In the genomic region with DNA sequence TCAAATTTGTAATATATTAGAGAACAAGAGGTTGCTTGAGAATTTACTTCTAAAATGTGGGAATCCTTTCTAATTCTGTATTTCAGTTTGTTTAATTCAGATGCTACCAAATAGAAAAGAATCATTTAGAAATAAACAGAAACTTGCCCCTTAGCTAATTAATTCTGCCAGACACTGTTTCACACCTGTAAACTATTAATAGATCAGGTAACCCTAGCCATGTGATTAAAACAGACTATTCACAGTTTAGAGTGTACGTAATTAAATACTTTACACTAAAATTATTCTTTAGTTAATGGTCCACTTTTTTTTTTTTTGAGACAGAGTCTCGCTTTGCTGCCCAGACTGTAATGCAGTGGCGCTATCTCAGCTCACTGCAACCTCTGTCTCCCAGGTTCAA, we compare ENCODE assay signal across 12 cellular contexts.
DNase-seq lines count a peak whose midpoint lies in the region; ATAC-seq, FAIRE-seq and TF ChIP-seq lines count a peak whose summit lies in the region.
"Had no signal": no experiment of that assay in that cellular context is flagged by ENCODE, and none has a peak within 500 bp of the region (broad histone marks: within the 10 kb centered on the region; RNA-seq: fewer than 3 reads in every experiment).

No MANE protein-coding gene starts in this region.

- RAD21 ChIA-PET in GM12878 (lab: Charles Lee; ENCODE audit: unreplicated experiment) = interaction anchor here (1.2 to 1.8 kb wide), 6 partner anchors 12 to 219 kb away, joined by 3 to 6 read pairs (median 4); partner anchors contain the start of gene PTPN13

- no peak for TF ChIP-seq EP300 in GM12878 (IDR thresholded peaks at IDR 0.05; ENCODE audit: borderline replicate concordance in 1 of 2, control insufficient read depth in 1 of 2, low read depth in 2 of 2, low read length in 2 of 2)

- no peaks in the 10 kb centered on the region for H3K9me3 ChIP-seq in GM12878 (replicated peaks; ENCODE audit: control insufficient read depth, insufficient read depth, low read length)

- POLR2A ChIA-PET in GM12878 (lab: Charles Lee) = no interaction called here

- WGBS in GM12878 (ENCODE audit: insufficient coverage, insufficient replicate concordance, low lambda C conversion rate, missing lambda C conversion rate) = 55% methylated on average over 3 of the region's 3 CpGs

- no TSS peak for BruUV-seq in GM12878 (replicated peaks; lab: Mats Ljungman, UMichigan)

- H2AFZ ChIP-seq in GM12878 (ENCODE audit: control insufficient read depth, low read depth, low read length) = no peak overlapping the region

- in situ Hi-C loops in GM12878 (cut with MboI) = no loop called here
- in situ Hi-C loops in KBM-7 (cut with MboI; ENCODE audit: low pct_unique_long_range_greater_than_20kb, low sequenced_read_pairs) = no loop called here

- TF ChIP-seq POLR2A in GM12878 (IDR thresholded peaks at IDR 0.05; ENCODE audit: low read depth, low read length) = no peak

- H3K36me3 ChIP-seq in GM12878 (ENCODE audit: control insufficient read depth in 2 of 2, insufficient read depth in 2 of 2, low read length in 1 of 2) = no peaks in the 10 kb centered on the region

- no peaks in the 10 kb centered on the region for H3K79me2 ChIP-seq in GM12878 (ENCODE audit: control insufficient read depth, insufficient read depth, low read length)

- CTCF ChIA-PET in GM12878 (lab: Yijun Ruan, JAX) = interaction anchor here (0.5 to 3.9 kb wide), 5 partner anchors 9 to 221 kb away, joined by 3 to 18 read pairs (median 4); no protein-coding TSS in a partner anchor

- H3K4me3 ChIP-seq in GM12878 = no peak overlapping the region

- TF ChIP-seq CTCF in GM12878 (IDR thresholded peaks at IDR 0.05 in 2 of 3, conservative IDR thresholded peaks at IDR 0.05 in 1 of 3; ENCODE audit: control insufficient read depth in 2 of 3, extremely low read depth in 1 of 3, insufficient read depth in 1 of 3, low read depth in 3 of 3, low read length in 3 of 3) = no peak

- H3K27me3 ChIP-seq in GM12878 (replicated peaks in 1 of 2; ENCODE audit: control insufficient read depth in 2 of 2, insufficient read depth in 2 of 2, low read length in 1 of 2) = no peaks in the 10 kb centered on the region

- no peak overlapping the region for H3K27ac ChIP-seq in GM12878 (ENCODE audit: control insufficient read depth, insufficient read depth)

- no peak overlapping the region for H3K9ac ChIP-seq in GM12878 (ENCODE audit: control insufficient read depth, insufficient read depth, low read length)

- SMC1A ChIA-PET in GM12878 (lab: Charles Lee; ENCODE audit: uncharacterized antibody, unreplicated experiment) = interaction anchor here (0.6 to 2.1 kb wide), 7 partner anchors 9 to 219 kb away, joined by 3 to 5 read pairs (median 4); no protein-coding TSS in a partner anchor

- no peaks in the 10 kb centered on the region for H3K4me1 ChIP-seq in GM12878 (ENCODE audit: control insufficient read depth, insufficient read depth, low read length)

- H4K20me1 ChIP-seq in GM12878 (ENCODE audit: control insufficient read depth, insufficient read depth) = no peaks in the 10 kb centered on the region

- intact Hi-C loops in GM12878 (cut with micrococcal nuclease; ENCODE audit: unreplicated experiment) = no loop called here

- DNase-seq in GM12878 (ENCODE audit: low read depth, low spot score) (no peak), left kidney (ENCODE audit: low read depth, low spot score) (peak; percentile 34), KBM-7 (no peak)
- DNase-seq in activated CD4-positive, CD25-positive, alpha-beta regulatory T cell (lab: John Stamatoyannopoulos, UW) = no peak
- DNase-seq: CD8-positive, alpha-beta memory T cell; DMS 273 treated with DMSO at 0.1 percent for 48 hours; HCEC 1CT; HFFc6 had no signal

- ATAC-seq in GM19463 (IDR thresholded peaks at IDR 0.05; ENCODE audit: unreplicated experiment) (peak; percentile 13), GM12878 (no peak), GM18870 (IDR thresholded peaks at IDR 0.05; ENCODE audit: unreplicated experiment) (no peak), GM18511 (IDR thresholded peaks at IDR 0.05; ENCODE audit: unreplicated experiment) (no peak)

- no peak overlapping the region for H3K4me2 ChIP-seq in GM12878 (ENCODE audit: control insufficient read depth, insufficient read depth)

- no peak for FAIRE-seq in GM12878 (lab: Jason Lieb, UNC)
- FAIRE-seq: GM18507 had no signal

- no peak for TF ChIP-seq RAD21 in GM12878 (IDR thresholded peaks at IDR 0.05; ENCODE audit: insufficient read depth, low read depth, low read length)

TF ChIP-seq in GM12878, 131 proteins besides CTCF, POLR2A, EP300 and RAD21 (continues in another document):
- TF ChIP-seq JUND (IDR thresholded peaks at IDR 0.05; ENCODE audit: low read depth, low read length) = no peak
- no peak for TF ChIP-seq CBFB (IDR thresholded peaks at IDR 0.05; ENCODE audit: low read depth)
- no peak for TF ChIP-seq FOXK2 (IDR thresholded peaks at IDR 0.05)
- TF ChIP-seq, protein P1, sequence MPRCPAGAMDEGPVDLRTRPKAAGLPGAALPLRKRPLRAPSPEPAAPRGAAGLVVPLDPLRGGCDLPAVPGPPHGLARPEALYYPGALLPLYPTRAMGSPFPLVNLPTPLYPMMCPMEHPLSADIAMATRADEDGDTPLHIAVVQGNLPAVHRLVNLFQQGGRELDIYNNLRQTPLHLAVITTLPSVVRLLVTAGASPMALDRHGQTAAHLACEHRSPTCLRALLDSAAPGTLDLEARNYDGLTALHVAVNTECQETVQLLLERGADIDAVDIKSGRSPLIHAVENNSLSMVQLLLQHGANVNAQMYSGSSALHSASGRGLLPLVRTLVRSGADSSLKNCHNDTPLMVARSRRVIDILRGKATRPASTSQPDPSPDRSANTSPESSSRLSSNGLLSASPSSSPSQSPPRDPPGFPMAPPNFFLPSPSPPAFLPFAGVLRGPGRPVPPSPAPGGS (IDR thresholded peaks at IDR 0.05; ENCODE audit: borderline replicate concordance, insufficient read depth, low read depth, low read length, poor library complexity, severe bottlenecking) = no peak
- no peak for TF ChIP-seq HDAC6 (IDR thresholded peaks at IDR 0.05; ENCODE audit: unreplicated experiment)
- TF ChIP-seq RUNX3 (IDR thresholded peaks at IDR 0.05; ENCODE audit: low read length) = no peak
- no peak for TF ChIP-seq E4F1 (IDR thresholded peaks at IDR 0.05; ENCODE audit: borderline replicate concordance, partially characterized antibody)
- TF ChIP-seq SKIL (IDR thresholded peaks at IDR 0.05; ENCODE audit: low read depth, poor library complexity, severe bottlenecking) = no peak
- TF ChIP-seq CREB1 (IDR thresholded peaks at IDR 0.05; ENCODE audit: low read depth) = no peak
- TF ChIP-seq NR2C1 (IDR thresholded peaks at IDR 0.05) = no peak
- TF ChIP-seq POLR2AphosphoS5 (IDR thresholded peaks at IDR 0.05; ENCODE audit: low read length) = no peak
- no peak for TF ChIP-seq SMC3 (IDR thresholded peaks at IDR 0.05; ENCODE audit: borderline replicate concordance, low read length)
